ENCODE assay signal across 26 cellular contexts in genomic region chr5:56973473-56973872, GRCh38.
"Had no signal": no experiment of that assay in that cellular context is flagged by ENCODE, and none has a peak within 500 bp of the region (broad histone marks: within the 10 kb centered on the region; RNA-seq: fewer than 3 reads in every experiment).

No MANE protein-coding gene starts in this region.

- H3K27me3 ChIP-seq: neural progenitor cell, right atrium auricular region, tibial nerve, upper lobe of left lung had no signal

- H3K27ac ChIP-seq: esophagus squamous epithelium, neural progenitor cell, prostate gland, right atrium auricular region, thoracic aorta, tibial nerve, upper lobe of left lung had no signal

- H3K4me1 ChIP-seq: esophagus squamous epithelium, neural progenitor cell, prostate gland, right atrium auricular region, tibial nerve, upper lobe of left lung had no signal

- DNase-seq: cortex of kidney; effector memory CD8-positive, alpha-beta T cell; erythroblast; esophagus squamous epithelium; foreskin melanocyte; hypothalamus; immature natural killer cell; islet precursor cell; kidney glomerular epithelial cell; naive B cell; nucleus accumbens; stimulated activated CD4-positive, alpha-beta T cell treated with anti-CD3 and anti-CD28 coated beads, Interleukin-2, amount 100 ng/mL, for 24 hours; stimulated activated CD4-positive, alpha-beta T cell treated with anti-CD3 and anti-CD28 coated beads, Interleukin-4, amount 100 ng/mL, for 24 hours; stimulated activated naive CD4-positive, alpha-beta T cell treated with Interleukin-2 at 50 U/mL for 16 hours; substantia nigra; upper lobe of left lung had no signal

- H3K4me3 ChIP-seq: esophagus squamous epithelium, lung, neural progenitor cell, prostate gland, right atrium auricular region, thoracic aorta, tibial nerve, upper lobe of left lung had no signal

- H3K36me3 ChIP-seq: esophagus squamous epithelium, neural progenitor cell, prostate gland, right atrium auricular region, thoracic aorta, tibial nerve, upper lobe of left lung had no signal

- ATAC-seq: effector memory CD8-positive, alpha-beta T cell; left lobe of liver; natural killer cell treated with Interleukin-12 subunit alpha and Interleukin-12 subunit beta and Interleukin-15 and Interleukin-18, amount 100 ng/mL, for 72 hours; sciatic nerve; stimulated activated effector memory CD8-positive, alpha-beta T cell treated with anti-CD3 and anti-CD28 coated beads, Interleukin-12 subunit alpha, Interleukin-12 subunit beta, amount 100 ng/mL, for 72 hours had no signal

- H3K9me3 ChIP-seq: esophagus squamous epithelium, prostate gland, right atrium auricular region, thoracic aorta, tibial nerve, upper lobe of left lung had no signal
